ENCODE assay signal across 34 cellular contexts in genomic region chr4:119752936-119753335, GRCh38.
"Had no signal": no experiment of that assay in that cellular context is flagged by ENCODE, and none has a peak within 500 bp of the region (broad histone marks: within the 10 kb centered on the region; RNA-seq: fewer than 3 reads in every experiment).

No MANE protein-coding gene starts in this region.

- ATAC-seq: activated naive CD4-positive, alpha-beta T cell treated with anti-CD3 and anti-CD28 coated beads, Interleukin-2, amount 50 U/mL, for 72 hours; activated naive CD8-positive, alpha-beta T cell treated with anti-CD3 and anti-CD28 coated beads, Interleukin-2, amount 50 U/mL, for 24 hours; activated T-cell treated with anti-CD3 and anti-CD28 coated beads, Interleukin-2, amount 50 U/mL, for 4 hours; activated T-cell treated with anti-CD3 and anti-CD28 coated beads, Interleukin-2, amount 50 U/mL, for 72 hours; activated T-helper 17 cell treated with anti-CD3 and anti-CD28 coated beads, Interleukin-2, amount 50 U/mL, for 72 hours; body of pancreas had no signal

- H3K4me1 ChIP-seq: adrenal gland, body of pancreas, breast epithelium had no signal

- H3K27me3 ChIP-seq: adrenal gland, ascending aorta, body of pancreas, brain microvascular endothelial cell, breast epithelium, cardiac muscle cell had no signal

- H3K4me3 ChIP-seq: adrenal gland, ascending aorta, body of pancreas, breast epithelium, cardiac muscle cell had no signal

- H3K36me3 ChIP-seq: adrenal gland, ascending aorta, brain microvascular endothelial cell, breast epithelium, cardiac muscle cell had no signal

- DNase-seq: activated effector memory CD4-positive, alpha-beta T cell treated with anti-CD3 and anti-CD28 coated beads, Interleukin-2, amount 50 U/mL, for 16 hours; activated effector memory CD4-positive, alpha-beta T cell treated with Interleukin-2 at 50 U/mL for 16 hours; activated gamma-delta T cell; activated gamma-delta T cell treated with Interleukin-2 at 50 U/mL for 16 hours; activated naive CD4-positive, alpha-beta T cell; activated naive CD4-positive, alpha-beta T cell treated with anti-CD3 and anti-CD28 coated beads for 36 hours; activated naive CD4-positive, alpha-beta T cell treated with anti-CD3 and anti-CD28 coated beads, Interleukin-2, amount 10 ng/mL, durations not matched to agents 7 days and 5 days; activated naive CD4-positive, alpha-beta T cell treated with anti-CD3 and anti-CD28 coated beads, Interleukin-2, amount 50 U/mL, for 16 hours; activated naive CD4-positive, alpha-beta T cell treated with Interleukin-2 at 50 U/mL for 16 hours; activated naive CD8-positive, alpha-beta T cell treated with anti-CD3 and anti-CD28 coated beads for 36 hours; activated naive CD8-positive, alpha-beta T cell treated with anti-CD3 and anti-CD28 coated beads, Interleukin-2, amount 10 ng/mL, durations not matched to agents 7 days and 5 days; activated naive CD8-positive, alpha-beta T cell treated with anti-CD3 and anti-CD28 coated beads, Interleukin-2, amount 50 U/mL, for 24 hours; activated T-cell treated with anti-CD3 and anti-CD28 coated beads, Interleukin-2, amount 50 U/mL, for 1 hour; activated T-cell treated with anti-CD3 and anti-CD28 coated beads, Interleukin-2, amount 50 U/mL, for 24 hours; activated T-cell treated with anti-CD3 and anti-CD28 coated beads, Interleukin-2, amount 50 U/mL, for 4 hours; activated T-cell treated with anti-CD3 and anti-CD28 coated beads, Interleukin-2, amount 50 U/mL, for 48 hours; activated T-cell treated with anti-CD3 and anti-CD28 coated beads, Interleukin-2, amount 50 U/mL, for 72 hours; adrenal gland; amniotic stem cell; amygdala; anterior cingulate cortex; aorta; body of pancreas; brain microvascular endothelial cell; caudate nucleus; central memory CD4-positive, alpha-beta T cell; cerebellar nuclear complex had no signal

- FAIRE-seq: astrocyte, bronchial epithelial cell had no signal

- H3K27ac ChIP-seq: adrenal gland, ascending aorta, body of pancreas, brain microvascular endothelial cell, breast epithelium, cardiac muscle cell had no signal

- H3K9me3 ChIP-seq: adrenal gland, ascending aorta, body of pancreas, breast epithelium had no signal
